In genomic region chr19:2982983-2983350, GRCh38 we compare ENCODE assay signal across 9 cellular contexts. TPM values are rescaled to one million over a fixed set of nuclear protein-coding genes. Genes with fewer than 3 reads are reported as not detected.
DNase-seq lines count a peak whose midpoint lies in the region; ATAC-seq and TF ChIP-seq lines count a peak whose summit lies in the region.
"Had no signal": no experiment of that assay in that cellular context is flagged by ENCODE, and none has a peak within 500 bp of the region (broad histone marks: within the 10 kb centered on the region; RNA-seq: fewer than 3 reads in every experiment).

No MANE protein-coding gene starts in this region.

- peaks cover 0 to 38% (median 14%) of the 10 kb centered on the region in 3 donors for H3K4me1 ChIP-seq in gastroesophageal sphincter

- no peak overlapping the region for H3K27ac Mint-ChIP-seq in stimulated activated effector memory CD8-positive, alpha-beta T cell treated with anti-CD3 and anti-CD28 coated beads, Interleukin-12 subunit alpha, Interleukin-12 subunit beta, amount 100 ng/mL, for 72 hours

- TF ChIP-seq CTCF in gastroesophageal sphincter (IDR thresholded peaks at IDR 0.05) = peak in 1 of 4 experiments; percentile 3

- peak overlapping the region in 1 of 2 donors; percentile 46 for H3K4me3 ChIP-seq in gastroesophageal sphincter
- H3K4me3 ChIP-seq: HAP-1 had no signal

- peaks cover under 1% of the 10 kb centered on the region for H3K4me1 Mint-ChIP-seq in stimulated activated effector memory CD8-positive, alpha-beta T cell treated with anti-CD3 and anti-CD28 coated beads, Interleukin-12 subunit alpha, Interleukin-12 subunit beta, amount 100 ng/mL, for 72 hours

- 0% methylated on average over 3 to 5 of the region's 10 CpGs for WGBS in gastroesophageal sphincter (ENCODE audit: low coverage in 1 of 2), 2 donors

- H3K4me3 Mint-ChIP-seq in stimulated activated effector memory CD8-positive, alpha-beta T cell treated with anti-CD3 and anti-CD28 coated beads, Interleukin-12 subunit alpha, Interleukin-12 subunit beta, amount 100 ng/mL, for 72 hours = no peak overlapping the region

- peak overlapping the region; percentile 72 to 97 (median 88) for H3K27ac ChIP-seq in gastroesophageal sphincter

- TF ChIP-seq POLR2A in gastroesophageal sphincter (IDR thresholded peaks at IDR 0.05) = no peak

- H3K9me3 ChIP-seq in gastroesophageal sphincter = no peaks in the 10 kb centered on the region
- H3K9me3 ChIP-seq: HAP-1 had no signal

- no peaks in the 10 kb centered on the region for H3K36me3 ChIP-seq in gastroesophageal sphincter
- H3K36me3 ChIP-seq: HAP-1 had no signal

- ATAC-seq in gastroesophageal sphincter = peak; percentile 92
- ATAC-seq in stimulated activated effector memory CD8-positive, alpha-beta T cell treated with anti-CD3 and anti-CD28 coated beads, Interleukin-12 subunit alpha, Interleukin-12 subunit beta, amount 100 ng/mL, for 72 hours = no peak
- no peak for ATAC-seq in HG02571 (IDR thresholded peaks at IDR 0.05; ENCODE audit: unreplicated experiment)
- no peak for ATAC-seq in HG02970 (IDR thresholded peaks at IDR 0.05; ENCODE audit: low FRiP score, unreplicated experiment)
- ATAC-seq in GM18517 (IDR thresholded peaks at IDR 0.05; ENCODE audit: unreplicated experiment) = no peak

- no peak for TF ChIP-seq EP300 in gastroesophageal sphincter (IDR thresholded peaks at IDR 0.05)

- no peaks in the 10 kb centered on the region for H3K27me3 ChIP-seq in gastroesophageal sphincter

- no peaks in the 10 kb centered on the region for H3K36me3 Mint-ChIP-seq in stimulated activated effector memory CD8-positive, alpha-beta T cell treated with anti-CD3 and anti-CD28 coated beads, Interleukin-12 subunit alpha, Interleukin-12 subunit beta, amount 100 ng/mL, for 72 hours

- DNase-seq in GM04504 (ENCODE audit: low read depth) (peak; percentile 76), SHP77 (lab: John Stamatoyannopoulos, UW) (peak; percentile 72 to 76), pulmonary artery endothelial cell (ENCODE audit: low read depth, low spot score) (peak; percentile 82)
- no peak for DNase-seq in stimulated activated effector memory CD8-positive, alpha-beta T cell treated with anti-CD3 and anti-CD28 coated beads, Interleukin-12 subunit alpha, Interleukin-12 subunit beta, amount 100 ng/mL, for 72 hours (ENCODE audit: low spot score in 2 of 2)

- no peaks in the 10 kb centered on the region for H3K9me3 Mint-ChIP-seq in stimulated activated effector memory CD8-positive, alpha-beta T cell treated with anti-CD3 and anti-CD28 coated beads, Interleukin-12 subunit alpha, Interleukin-12 subunit beta, amount 100 ng/mL, for 72 hours

RNA-seq across cellular contexts. Expression of gene TLE6, which starts 5.6 kb away (rescaled TPM):
- total RNA-seq in gastroesophageal sphincter = under 1 TPM in 3 of 4 donors, not detected in 1; 0.19 to 0.64 (median 0.40) TPM
- total RNA-seq in pulmonary artery endothelial cell = 1.9 and 3.4 TPM in 2 replicates

RNA-seq across cellular contexts. Expression of gene ZNF77, which starts 38.2 kb away (rescaled TPM):
- total RNA-seq in gastroesophageal sphincter (1 to 10 TPM; 2.2 to 6.8 (median 3.4) TPM), pulmonary artery endothelial cell (7.6 and 8.6 TPM in 2 replicates)

RNA-seq across cellular contexts. Expression of gene TLE2, which starts 46.1 kb away (rescaled TPM):
- total RNA-seq in gastroesophageal sphincter (10 to 100 TPM; 27.1 to 46.1 (median 34.4) TPM), pulmonary artery endothelial cell (19.2 and 20.6 TPM in 2 replicates)

Comparison
In these comparisons a context has a peak if more than half of its experiments do, and no peak if none do; other contexts are left out.
1. DNase-seq: peak in GM04504 (single experiment), SHP77 (2 of 2) and pulmonary artery endothelial cell (single experiment); none in stimulated activated effector memory CD8-positive, alpha-beta T cell treated with anti-CD3 and anti-CD28 coated beads, Interleukin-12 subunit alpha, Interleukin-12 subunit beta, amount 100 ng/mL, for 72 hours (0 of 2).